ENCODE assay signal across 22 cellular contexts in the genomic region with DNA sequence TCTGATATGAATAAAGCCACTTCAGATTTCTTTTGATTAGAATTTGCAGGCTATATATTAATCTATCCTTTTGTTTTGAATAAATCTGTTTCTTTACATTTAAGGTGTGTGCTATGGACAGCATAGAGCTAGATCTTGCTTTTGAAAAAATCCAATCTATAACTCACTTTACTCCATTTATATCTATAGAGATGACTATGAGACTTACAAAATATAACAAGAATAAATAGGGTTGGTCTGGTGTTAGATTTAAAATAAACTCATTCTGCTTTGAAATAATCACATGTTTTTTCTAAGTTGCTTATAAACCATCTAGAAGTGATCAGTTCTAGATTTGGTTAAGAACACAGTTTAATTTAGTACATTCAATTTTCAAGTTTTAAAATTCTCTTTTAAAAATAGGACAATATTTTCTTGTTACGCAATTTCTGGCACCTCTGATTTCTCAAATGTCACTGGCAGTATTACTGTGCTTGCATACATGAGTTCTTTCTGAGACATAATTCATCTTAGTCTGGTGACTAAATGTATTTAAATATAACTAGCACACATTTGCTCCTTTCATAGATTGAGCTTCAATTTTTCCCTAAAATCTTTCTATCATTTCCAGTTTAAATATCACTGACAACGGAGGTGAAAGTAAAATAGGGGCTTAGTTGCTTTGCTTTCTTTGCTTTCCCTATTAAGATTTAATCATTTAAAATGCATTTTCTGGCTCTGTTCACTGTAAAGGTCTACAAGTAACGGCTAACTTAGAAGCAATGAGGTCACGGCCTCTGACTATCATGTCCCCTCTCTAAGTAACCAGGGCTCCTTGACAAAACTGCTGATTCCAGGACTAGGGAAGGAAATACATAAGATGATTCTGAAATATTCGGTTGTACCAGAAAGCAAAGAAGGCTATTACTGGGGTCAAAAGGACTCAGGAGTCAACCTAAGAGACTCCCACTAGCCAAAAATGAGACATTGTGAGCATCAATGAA.
"Had no signal": no experiment of that assay in that cellular context is flagged by ENCODE, and none has a peak within 500 bp of the region (broad histone marks: within the 10 kb centered on the region; RNA-seq: fewer than 3 reads in every experiment).

No MANE protein-coding gene starts in this region.

- DNase-seq: activated CD4-positive, alpha-beta T cell treated with anti-CD3 and anti-CD28 coated beads, Interleukin-2, amount 10 ng/mL, durations not matched to agents 7 days and 5 days; activated CD8-positive, alpha-beta memory T cell treated with anti-CD3 and anti-CD28 coated beads, Interleukin-2, amount 50 U/mL, for 4 hours; activated effector memory CD4-positive, alpha-beta T cell treated with anti-CD3 and anti-CD28 coated beads, Interleukin-2, amount 50 U/mL, for 16 hours; activated T-cell treated with anti-CD3 and anti-CD28 coated beads, Interleukin-2, amount 50 U/mL, for 4 hours; adrenal gland; cerebellar nuclear complex; cortex of kidney; heart left ventricle; kidney glomerular epithelial cell; left ventricle myocardium inferior; mucosa of descending colon; naive B cell; pancreas; stimulated activated naive CD8-positive, alpha-beta T cell treated with anti-CD3 and anti-CD28 coated beads, Interleukin-15, Interleukin-2, amounts not matched to agents 100 U/mL and 50 U/mL, for 24 hours; substantia nigra; T-helper 1 cell; T-helper 9 cell; tibial artery had no signal

- FAIRE-seq: astrocyte had no signal

- H3K36me3 ChIP-seq: adrenal gland, breast epithelium, gastroesophageal sphincter, heart left ventricle, left ventricle myocardium inferior, pancreas, tibial artery had no signal

- ATAC-seq: activated CD4-positive, CD25-positive, alpha-beta regulatory T cell treated with anti-CD3 and anti-CD28 coated beads, Interleukin-2, amount 50 U/mL, for 24 hours; activated T-cell treated with anti-CD3 and anti-CD28 coated beads, Interleukin-2, amount 50 U/mL, for 4 hours; gastroesophageal sphincter; heart left ventricle; mucosa of descending colon; pancreas; stimulated activated naive CD8-positive, alpha-beta T cell treated with anti-CD3 and anti-CD28 coated beads, Interleukin-15, Interleukin-2, amounts not matched to agents 100 U/mL and 50 U/mL, for 24 hours had no signal

- H3K4me1 ChIP-seq: gastroesophageal sphincter had no signal

- H3K27ac ChIP-seq: adrenal gland, breast epithelium, gastroesophageal sphincter, heart left ventricle, left ventricle myocardium inferior, pancreas, tibial artery had no signal

- H3K27me3 ChIP-seq: adrenal gland, breast epithelium, gastroesophageal sphincter, heart left ventricle, pancreas, tibial artery had no signal

- H3K4me3 ChIP-seq: adrenal gland, breast epithelium, gastroesophageal sphincter, heart left ventricle, left ventricle myocardium inferior, mucosa of descending colon, pancreas, tibial artery had no signal

- H3K9me3 ChIP-seq: breast epithelium, gastroesophageal sphincter, heart left ventricle, left ventricle myocardium inferior, mucosa of descending colon, pancreas, tibial artery had no signal
